9 cellular contexts compared by ENCODE assay signal in genomic region chr6:166540631-166541331, GRCh38. TPM values are rescaled to one million over a fixed set of nuclear protein-coding genes. Genes with fewer than 3 reads are reported as not detected.
A peak's percentile ranks its signal among the peaks of the same experiment; 100 is the strongest.
DNase-seq lines count a peak whose midpoint lies in the region; ATAC-seq and TF ChIP-seq lines count a peak whose summit lies in the region.
"Had no signal": no experiment of that assay in that cellular context is flagged by ENCODE, and none has a peak within 500 bp of the region (broad histone marks: within the 10 kb centered on the region; RNA-seq: fewer than 3 reads in every experiment).

No MANE protein-coding gene starts in this region.

- H3K9ac ChIP-seq in SK-N-SH, result no peak overlapping the region

- no peak overlapping the region for H3K4me3 ChIP-seq in SK-N-SH (ENCODE audit: low read depth in 2 of 2, low read length in 1 of 2)

- CTCF ChIA-PET in SK-N-SH (lab: Yijun Ruan, JAX), result no interaction called here

- H4K20me1 ChIP-seq in SK-N-SH (ENCODE audit: insufficient read depth), result no peaks in the 10 kb centered on the region

- no peak for TF ChIP-seq RAD21 in SK-N-SH (IDR thresholded peaks at IDR 0.05; ENCODE audit: low read length)

- H2AFZ ChIP-seq in SK-N-SH (ENCODE audit: low read depth), result no peak overlapping the region

- 0 out of 2 replicates have a peak, but pooled peaks cover 5% of the 10 kb centered on the region for H3K79me2 ChIP-seq in SK-N-SH (ENCODE audit: insufficient read depth)

- no peaks in the 10 kb centered on the region for H3K27me3 ChIP-seq in SK-N-SH (ENCODE audit: insufficient read depth)

- WGBS in SK-N-SH (ENCODE audit: low lambda C conversion rate), result 85% methylated on average over 18 of the region's 18 CpGs

- H3K27ac ChIP-seq in SK-N-SH (ENCODE audit: low read depth in 2 of 2, low read length in 1 of 2), result no peak overlapping the region; a peak in 1 of 4 replicates
- H3K27ac ChIP-seq: epithelial cell of prostate had no signal

- H3K9me3 ChIP-seq in SK-N-SH, result no peaks in the 10 kb centered on the region

- H3K36me3 ChIP-seq in SK-N-SH (replicated peaks in 1 of 2; ENCODE audit: control insufficient read depth in 1 of 2, insufficient read depth in 2 of 2, low read length in 1 of 2), result peaks cover 9 to 54% of the 10 kb centered on the region in 2 experiments

- POLR2A ChIA-PET in SK-N-SH (lab: Yijun Ruan, JAX), result no interaction called here

- peak; percentile 96 for ATAC-seq in GM21528 (IDR thresholded peaks at IDR 0.05; ENCODE audit: low FRiP score, unreplicated experiment)
- peak; percentile 63 for ATAC-seq in left colon

- no peaks in the 10 kb centered on the region for H3F3A ChIP-seq in SK-N-SH (replicated peaks; ENCODE audit: insufficient read depth)

- TF ChIP-seq EP300 in SK-N-SH (IDR thresholded peaks at IDR 0.05; ENCODE audit: borderline replicate concordance in 1 of 2, low read depth in 1 of 2, low read length in 1 of 2), result no peak

- TF ChIP-seq CTCF in SK-N-SH (IDR thresholded peaks at IDR 0.05), result no peak

- H3K4me1 ChIP-seq in SK-N-SH (ENCODE audit: control insufficient read depth in 1 of 2, insufficient read depth in 2 of 2, low read depth in 1 of 2, low read length in 1 of 2), result peaks cover 0 to 20% of the 10 kb centered on the region in 2 experiments; a peak in 2 of 4 replicates

- peak; percentile 28 for DNase-seq in COLO829 (ENCODE audit: low spot score)
- peak; percentile 41 for DNase-seq in LoVo (ENCODE audit: low spot score)
- DNase-seq in activated T-cell treated with anti-CD3 and anti-CD28 coated beads for 48 hours (ENCODE audit: low read depth), result peak; percentile 29
- peak in 1 of 2 donors; percentile 35 for DNase-seq in left colon
- DNase-seq in stimulated activated CD8-positive, alpha-beta memory T cell treated with anti-CD3 and anti-CD28 coated beads, Interleukin-7, amount 100 ng/mL, for 1 hour (ENCODE audit: low read depth in 2 of 2), result peak; percentile 6 to 24
- DNase-seq in medulla oblongata (ENCODE audit: extremely low spot score), result no peak
- DNase-seq in SK-N-SH, result no peak

- no peaks in the 10 kb centered on the region for H3K9me2 ChIP-seq in SK-N-SH

- H3K4me2 ChIP-seq in SK-N-SH, result no peak overlapping the region

- intact Hi-C loops in left colon (cut with DNase I, micrococcal nuclease), result no loop called here

TF ChIP-seq in SK-N-SH, 30 proteins besides CTCF, POLR2A, EP300 and RAD21:
- TF ChIP-seq JUND (IDR thresholded peaks at IDR 0.05), result no peak
- TF ChIP-seq FOSL2 (IDR thresholded peaks at IDR 0.05; ENCODE audit: borderline replicate concordance, low read depth), result no peak
- no peak for TF ChIP-seq REST (IDR thresholded peaks at IDR 0.05; ENCODE audit: low read depth, low read length)
- no peak for TF ChIP-seq FOXJ3 (CRISPR knock-in tag; IDR thresholded peaks at IDR 0.05)
- TF ChIP-seq USF2 (IDR thresholded peaks at IDR 0.05; ENCODE audit: borderline replicate concordance, low read depth, low read length), result no peak
- TF ChIP-seq GATA2 (CRISPR knock-in tag; IDR thresholded peaks at IDR 0.05), result no peak
- TF ChIP-seq EZH2phosphoT487 (IDR thresholded peaks at IDR 0.05; ENCODE audit: borderline replicate concordance, low read depth), result no peak

RNA-seq across cellular contexts. Expression of gene RAMACL, which starts 45.7 kb away (rescaled TPM):
- 1 to 10 TPM in 1 of 2 donors, under 1 TPM in 1; 0.81 to 1.1 TPM for total RNA-seq in left colon
- 0.10 and 0.39 TPM in 2 replicates for polyA plus RNA-seq in SK-N-SH (2012; rRNA removed)
- polyA plus RNA-seq in SK-N-SH (2012; cell fraction: cytosol; rRNA removed), result 0.46 and 0.81 TPM in 2 replicates
- 0.95 and 1.4 TPM in 2 replicates for polyA plus RNA-seq in SK-N-SH (2012; cell fraction: nucleus; rRNA removed)

Comparison
In these comparisons a context has a peak if more than half of its experiments do, and no peak if none do; other contexts are left out.
1. DNase-seq: peak in COLO829 (single experiment), LoVo (single experiment), activated T-cell treated with anti-CD3 and anti-CD28 coated beads for 48 hours (single experiment) and stimulated activated CD8-positive, alpha-beta memory T cell treated with anti-CD3 and anti-CD28 coated beads, Interleukin-7, amount 100 ng/mL, for 1 hour (2 of 2); none in medulla oblongata (single experiment) and SK-N-SH (single experiment).